9 cellular contexts compared by ENCODE assay signal in the genomic region with DNA sequence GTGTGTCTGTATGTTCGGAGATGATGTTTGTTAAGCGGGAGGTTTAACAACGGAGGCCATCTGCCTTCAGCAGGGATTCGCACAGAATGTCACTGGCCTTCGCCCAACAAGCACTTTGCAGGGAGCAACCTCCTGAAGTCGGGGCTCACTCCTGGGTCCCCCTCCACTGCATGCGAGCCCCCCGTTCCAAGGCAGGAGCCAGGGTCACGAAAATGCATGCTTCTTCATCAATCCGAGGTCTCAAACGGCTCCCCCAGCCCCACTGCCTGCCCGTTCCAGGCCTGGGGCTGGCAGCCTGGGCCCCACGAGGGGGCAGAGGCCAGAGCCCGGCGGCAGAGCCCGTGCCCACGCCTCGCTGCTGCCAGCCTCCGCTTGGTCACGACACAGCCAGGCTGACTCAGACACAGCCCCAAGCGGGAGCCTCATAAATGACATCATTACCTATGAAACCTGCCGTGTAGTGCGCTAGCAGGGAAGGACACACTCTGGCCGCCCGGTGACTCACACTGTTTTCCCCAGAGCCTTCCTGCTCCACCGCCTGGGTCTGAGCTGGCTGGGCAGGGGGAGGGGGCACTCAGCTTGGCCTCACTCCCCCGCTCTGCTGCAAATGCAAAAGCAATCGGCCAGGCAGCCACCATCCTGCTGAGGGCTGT.
DNase-seq lines count a peak whose midpoint lies in the region; ATAC-seq, FAIRE-seq and TF ChIP-seq lines count a peak whose summit lies in the region.
"Had no signal": no experiment of that assay in that cellular context is flagged by ENCODE, and none has a peak within 500 bp of the region (broad histone marks: within the 10 kb centered on the region; RNA-seq: fewer than 3 reads in every experiment).

No MANE protein-coding gene starts in this region.

- no peaks in the 10 kb centered on the region for H4K20me1 ChIP-seq in OCI-LY7 (ENCODE audit: insufficient read depth, low read length)

- CTCF ChIA-PET in OCI-LY7 (lab: Charles Lee; ENCODE audit: unreplicated experiment) = no interaction called here

- BruUV-seq in OCI-LY7 (replicated peaks; lab: Mats Ljungman, UMichigan) = no TSS peak

- no peak overlapping the region for H3K4me3 ChIP-seq in OCI-LY7 (ENCODE audit: low read depth, low read length, poor library complexity, severe bottlenecking)

- intact Hi-C loops in OCI-LY7 (cut with micrococcal nuclease; ENCODE audit: unreplicated experiment) = no loop called here

- POLR2A ChIA-PET in OCI-LY7 (lab: Charles Lee) = no interaction called here

- H3K9me2 ChIP-seq in OCI-LY7 (ENCODE audit: insufficient read depth, low read length) = no peaks in the 10 kb centered on the region

- peak; percentile 86 for ATAC-seq in HG03342 (IDR thresholded peaks at IDR 0.05; ENCODE audit: unreplicated experiment)

- no peaks in the 10 kb centered on the region for H3K79me2 ChIP-seq in OCI-LY7 (ENCODE audit: insufficient read depth, low read depth, low read length)

- peak; percentile 80 for DNase-seq in DMS 273 (lab: John Stamatoyannopoulos, UW; ENCODE audit: unreplicated experiment)
- no peak for DNase-seq in DMS 273 treated with DMSO at 0.1 percent for 48 hours (lab: John Stamatoyannopoulos, UW)
- DNase-seq in GM19239 (ENCODE audit: insufficient read length, low spot score) = peak; percentile 38
- peak; percentile 59 for DNase-seq in NOMO-1 treated with DMSO at 0.1 percent for 48 hours (lab: John Stamatoyannopoulos, UW; ENCODE audit: unreplicated experiment)
- peak; percentile 89 for DNase-seq in mesenteric fat pad (ENCODE audit: low spot score)
- DNase-seq in OCI-LY7 (ENCODE audit: low spot score) = no peak

- no peaks in the 10 kb centered on the region for H3K4me1 ChIP-seq in OCI-LY7 (ENCODE audit: insufficient read depth, low read length, poor library complexity, severe bottlenecking)

- H3K4me2 ChIP-seq in OCI-LY7 (ENCODE audit: low read length) = no peak overlapping the region

- TF ChIP-seq CTCF in OCI-LY7 (conservative IDR thresholded peaks at IDR 0.05; ENCODE audit: low read length) = no peak

- H3K27ac ChIP-seq in cingulate gyrus (ENCODE audit: low read depth, low read length) (peak overlapping the region; percentile 29), OCI-LY7 (ENCODE audit: low read depth, low read length, poor library complexity, severe bottlenecking) (no peak overlapping the region)
- H3K27ac ChIP-seq: 22Rv1 had no signal

- FAIRE-seq in GM19239 (lab: Jason Lieb, UNC) = no peak

- H2AFZ ChIP-seq in OCI-LY7 (ENCODE audit: low read length) = no peak overlapping the region

- no peaks in the 10 kb centered on the region for H3K9me3 ChIP-seq in OCI-LY7 (ENCODE audit: low read length)

- no peaks in the 10 kb centered on the region for H3K36me3 ChIP-seq in OCI-LY7 (ENCODE audit: insufficient read depth, low read length)

Comparison
In these comparisons a context has a peak if more than half of its experiments do, and no peak if none do; other contexts are left out.
1. DNase-seq: peak in DMS 273 (single experiment), GM19239 (single experiment), NOMO-1 treated with DMSO at 0.1 percent for 48 hours (single experiment) and mesenteric fat pad (single experiment); none in DMS 273 treated with DMSO at 0.1 percent for 48 hours (single experiment) and OCI-LY7 (single experiment).